ENCODE assay signal across 23 cellular contexts in the genomic region with DNA sequence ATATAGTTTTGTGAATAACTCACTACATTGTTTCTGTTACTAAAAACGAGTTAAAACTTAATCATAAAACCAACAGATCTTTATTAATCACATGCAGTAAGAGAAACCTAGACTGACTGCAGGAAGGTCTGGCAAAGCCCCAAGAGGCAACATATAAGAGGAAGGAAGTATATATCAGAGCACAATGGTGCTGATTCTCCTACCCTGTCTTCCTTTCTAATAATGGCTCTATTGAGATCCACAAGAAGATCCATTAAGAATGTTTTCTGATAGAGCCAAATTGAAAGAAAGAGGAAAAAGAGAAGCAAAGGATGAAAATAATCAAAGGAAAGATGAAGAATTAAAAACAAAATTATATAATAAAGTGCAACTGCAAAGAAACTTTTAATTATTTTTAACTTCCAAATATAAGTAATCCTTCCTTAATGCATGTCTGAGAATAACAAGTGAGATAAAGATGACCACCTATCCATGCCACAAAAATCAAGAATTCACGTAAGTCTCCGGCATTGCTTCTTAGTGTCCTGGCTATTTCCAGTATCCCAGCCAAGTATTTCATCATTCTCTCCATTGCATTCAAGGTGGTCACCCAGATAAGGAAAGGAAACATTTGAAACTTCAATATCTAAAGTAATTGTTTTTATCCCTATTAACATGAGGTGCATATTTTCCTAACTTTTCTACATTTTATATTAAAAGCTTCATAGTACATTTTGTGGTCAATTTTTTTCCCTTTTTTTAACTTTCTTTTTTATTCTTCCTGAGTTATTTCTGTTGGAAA.
DNase-seq lines count a peak whose midpoint lies in the region; ATAC-seq, FAIRE-seq and TF ChIP-seq lines count a peak whose summit lies in the region.
"Had no signal": no experiment of that assay in that cellular context is flagged by ENCODE, and none has a peak within 500 bp of the region (broad histone marks: within the 10 kb centered on the region; RNA-seq: fewer than 3 reads in every experiment).

No MANE protein-coding gene starts in this region.

- no peak overlapping the region for H3K9ac ChIP-seq in endothelial cell of umbilical vein (replicated peaks; ENCODE audit: extremely low read depth, insufficient read depth, low read length)

- intact Hi-C loops in endothelial cell of umbilical vein (cut with micrococcal nuclease), result no loop called here

- H3K27me3 ChIP-seq in endothelial cell of umbilical vein (ENCODE audit: control insufficient read depth in 2 of 2, insufficient read depth in 2 of 2, low read length in 2 of 2), result no peaks in the 10 kb centered on the region

- dilution Hi-C loops in endothelial cell of umbilical vein (cut with MboI; ENCODE audit: extremely low pct_ligation_motif_present, low sequenced_read_pairs), result no loop called here

- H3K9me1 ChIP-seq in endothelial cell of umbilical vein (replicated peaks; ENCODE audit: control insufficient read depth, extremely low read depth, insufficient read depth, low read length), result no peaks in the 10 kb centered on the region

- H3K4me1 ChIP-seq in endothelial cell of umbilical vein (ENCODE audit: control insufficient read depth, extremely low read depth, insufficient read depth, low read length), result peaks cover 7% of the 10 kb centered on the region

- H2AFZ ChIP-seq in endothelial cell of umbilical vein (ENCODE audit: low read depth, low read length), result no peak overlapping the region

- in situ Hi-C loops in SK-MEL-5 (cut with HindIII; ENCODE audit: low pct_unique_long_range_greater_than_20kb, low sequenced_read_pairs), result no loop called here

- no peak for FAIRE-seq in endothelial cell of umbilical vein (lab: Jason Lieb, UNC)
- FAIRE-seq: small intestine had no signal

- no peaks in the 10 kb centered on the region for H3K79me2 ChIP-seq in endothelial cell of umbilical vein (ENCODE audit: control insufficient read depth, insufficient read depth, low read length)

- no peaks in the 10 kb centered on the region for H4K20me1 ChIP-seq in endothelial cell of umbilical vein (replicated peaks; ENCODE audit: control insufficient read depth, extremely low read depth, insufficient read depth, low read length)

- CTCF ChIA-PET in endothelial cell of umbilical vein (lab: Charles Lee), result no interaction called here

- no peaks in the 10 kb centered on the region for H3K36me3 ChIP-seq in endothelial cell of umbilical vein (ENCODE audit: control insufficient read depth in 2 of 2, extremely low read depth in 1 of 2, insufficient read depth in 2 of 2, low read length in 2 of 2)
- H3K36me3 ChIP-seq: HAP-1 had no signal

- POLR2A ChIA-PET in endothelial cell of umbilical vein (lab: Charles Lee), result no interaction called here

- TF ChIP-seq CTCF in endothelial cell of umbilical vein (IDR thresholded peaks at IDR 0.05; ENCODE audit: extremely low read depth in 1 of 2, insufficient read depth in 1 of 2, low read depth in 1 of 2, low read length in 2 of 2), result no peak

- ATAC-seq in HG03196 (IDR thresholded peaks at IDR 0.05; ENCODE audit: unreplicated experiment), result no peak
- ATAC-seq: WTC11 had no signal

- DNase-seq in DMS153 treated with DMSO at 0.1 percent for 48 hours (lab: John Stamatoyannopoulos, UW; ENCODE audit: unreplicated experiment), result peak; percentile 9
- no peak for DNase-seq in DMS153 (lab: John Stamatoyannopoulos, UW)
- peak; percentile 94 for DNase-seq in SK-MEL-5 (ENCODE audit: low read depth, low spot score)
- peak; percentile 72 for DNase-seq in endothelial cell of umbilical vein (ENCODE audit: low read depth, low spot score)
- DNase-seq in pulmonary artery endothelial cell (ENCODE audit: low read depth, low spot score), result peak; percentile 11
- no peak for DNase-seq in NCI-H345 (lab: John Stamatoyannopoulos, UW)
- DNase-seq in cerebellar cortex (ENCODE audit: low spot score), result no peak
- DNase-seq: 8988T; activated CD4-positive, alpha-beta T cell treated with anti-CD3 and anti-CD28 coated beads, Interleukin-2, amount 50 U/mL, for 48 hours; activated naive CD4-positive, alpha-beta T cell treated with anti-CD3 and anti-CD28 coated beads for 36 hours; activated T-cell treated with anti-CD3 and anti-CD28 coated beads, Interleukin-2, amount 50 U/mL, for 1 hour; Calu3; GF-D8; MV-4-11; NCI-H187 treated with DMSO at 0.1 percent for 48 hours; NCI-H510A; small intestine; stimulated activated CD4-positive, alpha-beta T cell treated with anti-CD3 and anti-CD28 coated beads, Interleukin-4, amount 100 ng/mL, for 24 hours; T-helper 2 cell had no signal

- BruUV-seq in endothelial cell of umbilical vein (replicated peaks; lab: Mats Ljungman, UMichigan), result no TSS peak

- peak overlapping the region; percentile 35 for H3K4me2 ChIP-seq in endothelial cell of umbilical vein (ENCODE audit: insufficient read depth, low read length)

- no peaks in the 10 kb centered on the region for H3K9me3 ChIP-seq in endothelial cell of umbilical vein (replicated peaks; ENCODE audit: control insufficient read depth, insufficient read depth, low read length)
- H3K9me3 ChIP-seq: HAP-1 had no signal

- no peak overlapping the region for H3K27ac ChIP-seq in endothelial cell of umbilical vein (ENCODE audit: insufficient read depth, low read depth, low read length)
- H3K27ac ChIP-seq: HL-60 had no signal

- TF ChIP-seq POLR2A in endothelial cell of umbilical vein (IDR thresholded peaks at IDR 0.05; ENCODE audit: low read depth, low read length), result no peak

- H3K4me3 ChIP-seq in endothelial cell of umbilical vein (replicated peaks in 1 of 3; ENCODE audit: insufficient read depth in 1 of 3, low read depth in 1 of 3, low read length in 3 of 3), result no peak overlapping the region
- H3K4me3 ChIP-seq: HAP-1 had no signal

TF ChIP-seq in endothelial cell of umbilical vein, 7 proteins besides CTCF, POLR2A, EP300 and RAD21:
- TF ChIP-seq GATA2 (IDR thresholded peaks at IDR 0.05; ENCODE audit: insufficient read depth, insufficient read length, low read depth, low read length), result no peak
- TF ChIP-seq, protein P1, sequence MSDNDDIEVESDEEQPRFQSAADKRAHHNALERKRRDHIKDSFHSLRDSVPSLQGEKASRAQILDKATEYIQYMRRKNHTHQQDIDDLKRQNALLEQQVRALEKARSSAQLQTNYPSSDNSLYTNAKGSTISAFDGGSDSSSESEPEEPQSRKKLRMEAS (IDR thresholded peaks at IDR 0.05; ENCODE audit: insufficient read depth, insufficient read length), result no peak
- TF ChIP-seq JUN (IDR thresholded peaks at IDR 0.05; ENCODE audit: borderline replicate concordance, insufficient read depth, insufficient read length, low read depth), result no peak
- no peak for TF ChIP-seq EZH2 (IDR thresholded peaks at IDR 0.05; ENCODE audit: borderline replicate concordance, low read depth, low read length, severe bottlenecking)
- no peak for TF ChIP-seq MYC (IDR thresholded peaks at IDR 0.05; ENCODE audit: low read depth, low read length)
- no peak for TF ChIP-seq POLR2AphosphoS5 (IDR thresholded peaks at IDR 0.05; ENCODE audit: insufficient read depth, low read depth, low read length)
- TF ChIP-seq FOS (IDR thresholded peaks at IDR 0.05; ENCODE audit: borderline replicate concordance, insufficient read depth, low read length), result no peak

Comparison
In these comparisons a context has a peak if more than half of its experiments do, and no peak if none do; other contexts are left out.
1. DNase-seq: peak in DMS153 treated with DMSO at 0.1 percent for 48 hours (single experiment), SK-MEL-5 (single experiment), endothelial cell of umbilical vein (single experiment) and pulmonary artery endothelial cell (single experiment); none in DMS153 (single experiment), NCI-H345 (single experiment) and cerebellar cortex (single experiment).